ENCODE assay signal across 8 cellular contexts in the genomic region with DNA sequence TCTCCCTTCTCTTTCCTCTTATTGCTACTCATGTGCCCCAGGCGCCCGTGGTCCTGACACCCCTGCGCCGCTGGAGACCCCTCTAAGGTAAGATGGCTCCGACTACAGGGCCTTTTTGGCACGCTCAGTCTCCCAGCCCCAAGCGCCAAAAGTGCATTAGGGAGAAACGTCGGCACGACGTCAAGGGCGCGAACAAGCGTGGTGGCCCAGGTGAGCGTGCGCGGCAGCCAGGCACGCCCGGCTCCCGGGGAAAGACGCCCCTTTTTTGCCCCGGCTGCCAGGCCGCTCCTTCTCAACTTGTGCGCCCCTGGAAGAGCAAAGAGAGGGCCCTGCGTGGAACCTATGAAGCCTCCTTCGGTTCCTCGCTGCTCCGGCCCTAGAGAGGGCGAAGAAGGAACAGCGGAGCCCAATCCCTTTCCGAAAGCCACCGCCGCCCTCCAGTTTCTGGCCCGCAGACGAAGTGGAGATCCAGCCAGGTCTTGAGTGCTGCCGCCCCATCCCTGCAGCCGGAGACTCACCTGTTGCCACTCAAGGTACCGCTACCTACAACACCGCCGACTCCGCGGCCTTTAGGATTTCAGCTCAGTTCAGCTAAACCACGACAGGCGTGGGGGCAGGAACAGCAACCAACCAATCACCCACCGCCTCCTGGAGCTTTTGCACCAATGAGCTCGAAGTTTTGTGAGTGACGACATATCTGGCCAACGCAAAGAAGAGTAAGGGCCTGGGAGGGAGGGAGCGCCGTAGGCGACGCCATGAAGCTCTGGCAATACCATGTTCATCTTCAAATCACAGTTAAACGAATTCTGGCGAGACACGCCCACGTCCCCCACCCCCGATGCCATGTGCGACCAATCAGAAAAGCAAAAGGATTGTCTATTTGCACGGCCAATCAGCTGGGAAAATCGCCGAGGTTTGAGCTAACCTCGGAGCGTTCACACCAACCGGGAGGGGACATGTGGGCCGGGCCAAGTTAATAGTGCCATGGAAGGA. TPM values are rescaled to one million over a fixed set of nuclear protein-coding genes. Genes with fewer than 3 reads are reported as not detected.
DNase-seq lines count a peak whose midpoint lies in the region; ATAC-seq, FAIRE-seq and TF ChIP-seq lines count a peak whose summit lies in the region.
"Not testable (repeated sequence)": the region's sequence is repeated elsewhere in the genome, so short reads cannot be mapped to it uniquely, and the experiment has no call there.

Gene ARL17A, minus strand, starts transcription at position 609 of the 993 bp plus-strand sequence. CDS start 3,369 bp downstream, outside the sequence.

- in situ Hi-C loops in brain microvascular endothelial cell (cut with HindIII; ENCODE audit: low pct_ligation_motif_present, low sequenced_read_pairs) = not testable (repeated sequence)

- not testable (repeated sequence) for H3K9ac ChIP-seq in HUES6 (ENCODE audit: low read length)

- peak within 1 kb of the TSS; percentile 38 for H3K4me3 Mint-ChIP-seq in activated CD4-positive, alpha-beta memory T cell treated with anti-CD3 and anti-CD28 coated beads for 36 hours

- H3K27ac Mint-ChIP-seq in activated CD4-positive, alpha-beta memory T cell treated with anti-CD3 and anti-CD28 coated beads for 36 hours = peak within 1 kb of the TSS; percentile 63

- H3K4me1 Mint-ChIP-seq in activated CD4-positive, alpha-beta memory T cell treated with anti-CD3 and anti-CD28 coated beads for 36 hours (ENCODE audit: low read depth) = not testable (repeated sequence)

- not testable (repeated sequence) for TF ChIP-seq CTCF in brain microvascular endothelial cell (IDR thresholded peaks at IDR 0.05; ENCODE audit: low read depth, low read length, missing control alignments); thyroid gland (IDR thresholded peaks at IDR 0.05)

- H3K27me3 ChIP-seq in HUES6 (ENCODE audit: control insufficient read depth, insufficient read depth, low read length); brain microvascular endothelial cell (replicated peaks); small intestine (ENCODE audit: control insufficient read depth in 2 of 2, insufficient read depth in 2 of 2, low read length in 2 of 2); thyroid gland: not testable (repeated sequence)

- not testable (repeated sequence) for H3K27ac ChIP-seq in HUES6 (ENCODE audit: low read depth, low read length); brain microvascular endothelial cell
- H3K27ac ChIP-seq in small intestine (ENCODE audit: low read depth in 1 of 2, low read length in 1 of 2) (peak within 1 kb of the TSS in 1 of 2 donors; percentile 44), thyroid gland (peak within 1 kb of the TSS in 1 of 3 donors; percentile 45)

- TF ChIP-seq POLR2A in thyroid gland (IDR thresholded peaks at IDR 0.05) = not testable (repeated sequence)

- WGBS in small intestine, 3 donors = 0 to 1% methylated on average over 2 to 14 of the region's 65 CpGs; no CpG with 5 or more reads in 1 of the 3 donors
- no CpG with 5 or more reads among the region's 65 CpGs for WGBS in thyroid gland, 2 donors

- intact Hi-C loops in activated CD4-positive, alpha-beta memory T cell treated with anti-CD3 and anti-CD28 coated beads for 36 hours (cut with micrococcal nuclease); left colon (cut with DNase I, micrococcal nuclease); thyroid gland (cut with DNase I): not testable (repeated sequence)

- H3K36me3 ChIP-seq in HUES6 (ENCODE audit: control insufficient read depth, insufficient read depth, low read length); brain microvascular endothelial cell (replicated peaks); small intestine (ENCODE audit: control insufficient read depth in 2 of 2, insufficient read depth in 2 of 2, low read length in 2 of 2); thyroid gland: not testable (repeated sequence)

- FAIRE-seq in small intestine (lab: Jason Lieb, UNC) = peak; percentile 89

- H3K4me3 ChIP-seq in HUES6 (ENCODE audit: low read depth, low read length) = peak within 1 kb of the TSS; percentile 27; the same call in 1 of the 2 replicates
- H3K4me3 ChIP-seq in brain microvascular endothelial cell (ENCODE audit: low read depth, low read length); small intestine (ENCODE audit: low read depth in 1 of 2, low read length in 2 of 2): not testable (repeated sequence)
- H3K4me3 ChIP-seq in thyroid gland (replicated peaks in 1 of 3) = peak within 1 kb of the TSS in 1 of 3 donors; percentile 11

- CTCF ChIA-PET in activated CD4-positive, alpha-beta memory T cell treated with anti-CD3 and anti-CD28 coated beads for 36 hours (lab: Charles Lee) = not testable (repeated sequence)

- not testable (repeated sequence) for H3K9me3 Mint-ChIP-seq in activated CD4-positive, alpha-beta memory T cell treated with anti-CD3 and anti-CD28 coated beads for 36 hours

- not testable (repeated sequence) for H3K27me3 Mint-ChIP-seq in activated CD4-positive, alpha-beta memory T cell treated with anti-CD3 and anti-CD28 coated beads for 36 hours

- not testable (repeated sequence) for H3K4me1 ChIP-seq in HUES6 (ENCODE audit: control insufficient read depth, insufficient read depth, low read length); small intestine (ENCODE audit: control insufficient read depth in 2 of 2, insufficient read depth in 1 of 2, low read depth in 1 of 2, low read length in 1 of 2); thyroid gland

- not testable (repeated sequence) for H3K9me3 ChIP-seq in HUES6 (ENCODE audit: control insufficient read depth, insufficient read depth, low read depth, low read length); small intestine (ENCODE audit: control insufficient read depth, low read depth); thyroid gland

- DNase-seq in activated CD4-positive, alpha-beta memory T cell treated with anti-CD3 and anti-CD28 coated beads for 36 hours = peak; percentile 96
- peak; percentile 85 for DNase-seq in brain microvascular endothelial cell
- DNase-seq in left colon = peak; percentile 86 to 95
- not testable (repeated sequence) for DNase-seq in small intestine
- peak; percentile 79 to 81 for DNase-seq in thyroid gland

- peak; percentile 77 for ATAC-seq in GM18858 (IDR thresholded peaks at IDR 0.05; ENCODE audit: unreplicated experiment)
- peak; percentile 90 for ATAC-seq in HG02610 (IDR thresholded peaks at IDR 0.05; ENCODE audit: unreplicated experiment)
- ATAC-seq in left colon = peak; percentile 93

- POLR2A ChIA-PET in activated CD4-positive, alpha-beta memory T cell treated with anti-CD3 and anti-CD28 coated beads for 36 hours (lab: Charles Lee) = not testable (repeated sequence)

- H3K36me3 Mint-ChIP-seq in activated CD4-positive, alpha-beta memory T cell treated with anti-CD3 and anti-CD28 coated beads for 36 hours = not testable (repeated sequence)

RNA-seq across cellular contexts. Expression of gene ARL17A, which starts in this region (rescaled TPM):
- total RNA-seq in activated CD4-positive, alpha-beta memory T cell treated with anti-CD3 and anti-CD28 coated beads for 36 hours = 10 to 100 TPM; 14.7 to 15.7 TPM
- total RNA-seq in left colon (10 to 100 TPM; 10.4 to 11.2 TPM), thyroid gland (10 to 100 TPM; 17.3 to 31.6 (median 27.6) TPM)
- polyA plus RNA-seq in small intestine = 1 to 10 TPM in 1 of 3 donors, under 1 TPM in 2; 0.27 to 3.2 (median 0.67) TPM
